ENCODE assay signal across 9 cellular contexts in the genomic region with DNA sequence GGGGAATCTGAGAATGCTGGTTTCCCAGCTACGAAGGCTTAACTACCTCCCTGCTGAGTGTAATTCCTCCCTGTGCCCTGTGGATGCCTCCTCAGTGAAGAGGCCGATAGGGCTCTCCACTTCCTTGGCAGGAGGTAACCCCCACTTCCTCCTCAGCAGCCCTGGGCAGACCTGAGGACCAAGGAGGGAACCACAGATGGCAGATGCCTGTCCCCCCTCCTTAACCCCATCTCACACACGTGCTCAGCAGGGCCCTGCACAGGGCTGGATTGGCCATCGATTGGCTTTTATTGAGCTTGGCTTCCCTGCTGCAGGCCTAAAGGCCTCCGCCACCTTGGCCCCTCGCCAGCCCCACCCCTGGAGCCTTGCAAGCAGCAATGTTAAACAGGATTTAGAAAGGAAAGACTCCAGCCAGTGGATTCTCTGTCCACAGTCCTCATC. TPM values are rescaled to one million over a fixed set of nuclear protein-coding genes. Genes with fewer than 3 reads are reported as not detected.
DNase-seq lines count a peak whose midpoint lies in the region; ATAC-seq and TF ChIP-seq lines count a peak whose summit lies in the region.
"Had no signal": no experiment of that assay in that cellular context is flagged by ENCODE, and none has a peak within 500 bp of the region (broad histone marks: within the 10 kb centered on the region; RNA-seq: fewer than 3 reads in every experiment).

No MANE protein-coding gene starts in this region.

- DNase-seq in Jurkat, Clone E6-1 (ENCODE audit: low read depth, low spot score), result peak; percentile 24
- DNase-seq in NCI-H69 (lab: John Stamatoyannopoulos, UW), result peak; percentile 93
- peak; percentile 36 to 76 (median 45) for DNase-seq in heart left ventricle
- peak; percentile 85 for DNase-seq in sigmoid colon
- no peak for DNase-seq in foreskin melanocyte
- DNase-seq in OCI-M2 (lab: John Stamatoyannopoulos, UW; ENCODE audit: unreplicated experiment), result no peak
- DNase-seq: GM23248 had no signal

- no peak overlapping the region for H3K4me3 ChIP-seq in Jurkat, Clone E6-1 (ENCODE audit: low read length)
- H3K4me3 ChIP-seq in heart left ventricle (no peak overlapping the region), sigmoid colon (no peak overlapping the region)
- H3K4me3 ChIP-seq: GM23248, upper lobe of left lung had no signal

- 56 to 76% (median 60%) methylated on average over 3 to 6 of the region's 6 CpGs for WGBS in heart left ventricle, 4 donors
- WGBS in sigmoid colon, 2 donors, result 16 to 52% methylated on average over 6 of the region's 6 CpGs

- H3K27ac ChIP-seq in heart left ventricle, result no peak overlapping the region
- no peak overlapping the region for H3K27ac ChIP-seq in sigmoid colon
- H3K27ac ChIP-seq: GM23248, upper lobe of left lung had no signal

- intact Hi-C loops in heart left ventricle (cut with DNase I) (no loop called here), sigmoid colon (cut with DNase I) (no loop called here)

- no peak for TF ChIP-seq EP300 in sigmoid colon (IDR thresholded peaks at IDR 0.05)

- TF ChIP-seq CTCF in heart left ventricle (IDR thresholded peaks at IDR 0.05) (no peak), sigmoid colon (IDR thresholded peaks at IDR 0.05) (no peak)

- H3K4me1 ChIP-seq in heart left ventricle (peaks cover 0 to 36% (median 17%) of the 10 kb centered on the region in 12 donors), sigmoid colon (no peaks in the 10 kb centered on the region)

- ATAC-seq in heart left ventricle (peak in 1 of 4 donors; percentile 33), HG02840 (IDR thresholded peaks at IDR 0.05; ENCODE audit: low FRiP score, unreplicated experiment) (no peak)

- TF ChIP-seq POLR2A in heart left ventricle (IDR thresholded peaks at IDR 0.05) (no peak), sigmoid colon (IDR thresholded peaks at IDR 0.05) (no peak)

- H3K36me3 ChIP-seq in heart left ventricle (peaks cover 0 to 51% (median 14%) of the 10 kb centered on the region in 9 donors), sigmoid colon (peaks cover 0 to 25% (median 2%) of the 10 kb centered on the region in 4 donors)

- H3K27me3 ChIP-seq in heart left ventricle (no peaks in the 10 kb centered on the region), sigmoid colon (no peaks in the 10 kb centered on the region)
- H3K27me3 ChIP-seq: upper lobe of left lung had no signal

- H3K9me3 ChIP-seq in heart left ventricle, result no peaks in the 10 kb centered on the region
- no peaks in the 10 kb centered on the region for H3K9me3 ChIP-seq in sigmoid colon
- H3K9me3 ChIP-seq: upper lobe of left lung had no signal

RNA-seq across cellular contexts. Expression of a gene that starts 45.6 kb away (rescaled TPM):
- polyA plus RNA-seq in Jurkat, Clone E6-1 (2012; ENCODE audit: insufficient read depth, insufficient read length), result not detected
- 1 to 10 TPM; 2.7 to 6.8 (median 4.0) TPM for total RNA-seq in heart left ventricle
- 1 to 10 TPM in 1 of 2 donors, under 1 TPM in 1; 0.89 to 2.2 TPM for polyA plus RNA-seq in heart left ventricle
- 1 to 10 TPM in 3 of 4 donors, under 1 TPM in 1; 0.82 to 1.8 (median 1.4) TPM for total RNA-seq in sigmoid colon
- 1 to 10 TPM in 2 of 3 donors, under 1 TPM in 1; 0.60 to 1.4 (median 1.3) TPM for polyA plus RNA-seq in sigmoid colon

Comparison
In these comparisons a context has a peak if more than half of its experiments do, and no peak if none do; other contexts are left out.
1. DNase-seq: peak in Jurkat, Clone E6-1 (single experiment), NCI-H69 (single experiment), heart left ventricle (5 of 5) and sigmoid colon (single experiment); none in foreskin melanocyte (single experiment) and OCI-M2 (single experiment).